ENCODE assay signal across 9 cellular contexts in genomic region chr14:92037989-92038388, GRCh38. TPM values are rescaled to one million over a fixed set of nuclear protein-coding genes. Genes with fewer than 3 reads are reported as not detected.
DNase-seq lines count a peak whose midpoint lies in the region; ATAC-seq, FAIRE-seq and TF ChIP-seq lines count a peak whose summit lies in the region.
"Had no signal": no experiment of that assay in that cellular context is flagged by ENCODE, and none has a peak within 500 bp of the region (broad histone marks: within the 10 kb centered on the region; RNA-seq: fewer than 3 reads in every experiment).

No MANE protein-coding gene starts in this region.

- DNase-seq in heart left ventricle = no peak
- DNase-seq in Right ventricle myocardium superior = no peak
- DNase-seq in amniotic epithelial cell (ENCODE audit: low read depth) = peak; percentile 2
- no peak for DNase-seq in left lung
- DNase-seq in upper lobe of right lung = no peak
- DNase-seq in HTR-8/SVneo (ENCODE audit: insufficient read length, low spot score) = no peak

- TF ChIP-seq POLR2A in heart left ventricle (IDR thresholded peaks at IDR 0.05) = no peak

- H3K4me3 ChIP-seq in heart left ventricle (peak overlapping the region in 11 of 12 donors; percentile 58 to 98 (median 85)), left lung (peak overlapping the region; percentile 74 to 92), upper lobe of right lung (peak overlapping the region; percentile 77)

- H3K27me3 ChIP-seq in heart left ventricle (no peaks in the 10 kb centered on the region), left lung (no peaks in the 10 kb centered on the region), upper lobe of right lung (no peaks in the 10 kb centered on the region)
- H3K27me3 ChIP-seq: SJSA1 had no signal

- H3K4me1 ChIP-seq in heart left ventricle = peaks cover 0 to 48% (median 35%) of the 10 kb centered on the region in 12 donors
- H3K4me1 ChIP-seq in left lung = peaks cover 17 to 45% of the 10 kb centered on the region in 2 donors
- peaks cover 30% of the 10 kb centered on the region for H3K4me1 ChIP-seq in upper lobe of right lung

- H3K9me3 ChIP-seq in heart left ventricle = peaks cover 0 to 5% (median 0%) of the 10 kb centered on the region in 12 donors
- no peaks in the 10 kb centered on the region for H3K9me3 ChIP-seq in left lung
- no peaks in the 10 kb centered on the region for H3K9me3 ChIP-seq in upper lobe of right lung
- H3K9me3 ChIP-seq: SJSA1 had no signal

- intact Hi-C loops in heart left ventricle (cut with DNase I) (loop anchor here in 1 of 10 donors (5.0 kb wide), 1 partner anchor 69 kb away; the partner anchor contains the start of gene ATXN3), Right ventricle myocardium superior (cut with DNase I) (no loop called here), left lung (cut with DNase I) (no loop called here), upper lobe of right lung (cut with DNase I) (no loop called here)

- FAIRE-seq in HTR-8/SVneo (lab: Jason Lieb, UNC) = no peak

- TF ChIP-seq CTCF in heart left ventricle (IDR thresholded peaks at IDR 0.05) = no peak
- TF ChIP-seq CTCF in left lung (IDR thresholded peaks at IDR 0.05) = no peak
- no peak for TF ChIP-seq CTCF in upper lobe of right lung (IDR thresholded peaks at IDR 0.05)

- H3K36me3 ChIP-seq in heart left ventricle (peaks cover 0 to 15% (median under 1%) of the 10 kb centered on the region in 9 donors), left lung (peaks cover 0 to 7% of the 10 kb centered on the region in 2 donors), upper lobe of right lung (no peaks in the 10 kb centered on the region)

- no peak for ATAC-seq in heart left ventricle
- no peak for ATAC-seq in Right ventricle myocardium superior (ENCODE audit: poor library complexity)
- ATAC-seq in left lung = no peak
- no peak for ATAC-seq in upper lobe of right lung
- ATAC-seq in GM21576 (IDR thresholded peaks at IDR 0.05; ENCODE audit: unreplicated experiment) = no peak
- ATAC-seq in GM18873 (IDR thresholded peaks at IDR 0.05; ENCODE audit: low FRiP score, unreplicated experiment) = no peak

- H3K27ac ChIP-seq in heart left ventricle (peak overlapping the region in 1 of 12 donors; percentile 99), left lung (no peak overlapping the region), upper lobe of right lung (no peak overlapping the region)
- H3K27ac ChIP-seq: SJSA1 had no signal

- WGBS in heart left ventricle, 4 donors = 33 to 56% (median 38%) methylated on average over 3 of the region's 3 CpGs

RNA-seq across cellular contexts. Expression of gene TRIP11, which starts 1.9 kb away (rescaled TPM):
- total RNA-seq in heart left ventricle = 10 to 100 TPM; 24.7 to 68.6 (median 55.4) TPM
- 1 to 10 TPM; 4.8 to 8.5 TPM for polyA plus RNA-seq in heart left ventricle
- 47.7 TPM for total RNA-seq in Right ventricle myocardium superior
- total RNA-seq in left lung = 10 to 100 TPM; 50.5 to 64.3 TPM
- 68.9 TPM for total RNA-seq in upper lobe of right lung
